ENCODE assay signal across 1 cellular context in genomic region chr14:31566456-31566855, GRCh38.
TF ChIP-seq lines count a peak whose summit lies in the region.

No MANE protein-coding gene starts in this region.

TF ChIP-seq in IMR-90, 13 proteins besides CTCF, POLR2A, EP300 and RAD21 (continued from another document):
- TF ChIP-seq FOS (IDR thresholded peaks at IDR 0.05; ENCODE audit: low read depth, low read length) = no peak
- no peak for TF ChIP-seq BHLHE40 (IDR thresholded peaks at IDR 0.05; ENCODE audit: low read depth, low read length)
- TF ChIP-seq MAZ (IDR thresholded peaks at IDR 0.05; ENCODE audit: borderline replicate concordance, low read depth, low read length) = no peak
- TF ChIP-seq CHD1 (IDR thresholded peaks at IDR 0.05; ENCODE audit: low read depth, low read length) = no peak
- TF ChIP-seq MAFK (IDR thresholded peaks at IDR 0.05; ENCODE audit: low read depth, low read length) = no peak
